20 cellular contexts compared by ENCODE assay signal in genomic region chr19:12922959-12923358, GRCh38. TPM values are rescaled to one million over a fixed set of nuclear protein-coding genes. Genes with fewer than 3 reads are reported as not detected.
A peak's percentile ranks its signal among the peaks of the same experiment; 100 is the strongest.
DNase-seq lines count a peak whose midpoint lies in the region; ATAC-seq, FAIRE-seq and TF ChIP-seq lines count a peak whose summit lies in the region.
"Had no signal": no experiment of that assay in that cellular context is flagged by ENCODE, and none has a peak within 500 bp of the region (broad histone marks: within the 10 kb centered on the region; RNA-seq: fewer than 3 reads in every experiment).

No MANE protein-coding gene starts in this region.

- no peaks in the 10 kb centered on the region for H3K9me3 Mint-ChIP-seq in T-helper 2 cell treated with Interferon-gamma antibody and Interleukin-4, amounts not matched to agents 5 μg/mL and 100 μg/mL, for 36 hours
- H3K9me3 Mint-ChIP-seq: CD8-positive, alpha-beta memory T cell; HFFc6 had no signal

- peaks cover 2% of the 10 kb centered on the region for H3K27me3 Mint-ChIP-seq in T-helper 2 cell treated with Interferon-gamma antibody and Interleukin-4, amounts not matched to agents 5 μg/mL and 100 μg/mL, for 36 hours (ENCODE audit: low read depth)
- H3K27me3 Mint-ChIP-seq: CD8-positive, alpha-beta memory T cell had no signal

- TF ChIP-seq POLR2A in HepG2 (IDR thresholded peaks at IDR 0.05; ENCODE audit: insufficient read depth in 1 of 2, low read depth in 2 of 2, low read length in 2 of 2) (no peak), right lobe of liver (IDR thresholded peaks at IDR 0.05) (no peak)

- no peaks in the 10 kb centered on the region for H4K20me1 ChIP-seq in HepG2 (ENCODE audit: insufficient read depth, low read length)
- no peaks in the 10 kb centered on the region for H4K20me1 ChIP-seq in osteoblast (ENCODE audit: insufficient read depth, low read length)

- peak overlapping the region; percentile 7 for H3K27ac Mint-ChIP-seq in T-helper 2 cell treated with Interferon-gamma antibody and Interleukin-4, amounts not matched to agents 5 μg/mL and 100 μg/mL, for 36 hours
- H3K27ac Mint-ChIP-seq: HFFc6 had no signal

- H3K27me3 ChIP-seq in HepG2 (ENCODE audit: control insufficient read depth in 1 of 2, insufficient read depth in 2 of 2, low read length in 2 of 2) (no peaks in the 10 kb centered on the region; a peak in 1 of 5 replicates), right lobe of liver (no peaks in the 10 kb centered on the region), osteoblast (ENCODE audit: insufficient read depth, low read length) (no peaks in the 10 kb centered on the region)
- H3K27me3 ChIP-seq: BLaER1 had no signal

- no peaks in the 10 kb centered on the region for H3K79me2 ChIP-seq in HepG2 (ENCODE audit: insufficient read depth, low read length)
- H3K79me2 ChIP-seq in osteoblast (ENCODE audit: insufficient read depth, low read length): no peaks in the 10 kb centered on the region

- ATAC-seq in HepG2 (no peak), right lobe of liver (no peak)

- POLR2A ChIA-PET in HepG2 (lab: Yijun Ruan, JAX): no interaction called here

- intact Hi-C loops in HepG2 (cut with micrococcal nuclease; ENCODE audit: unreplicated experiment) (no loop called here), right lobe of liver (cut with DNase I) (no loop called here)

- CTCF ChIA-PET in HepG2 (lab: Yijun Ruan, JAX; ENCODE audit: low intra/inter-chr PET ratio, low total read pairs): no interaction called here

- DNase-seq in T-helper 2 cell treated with Interferon-gamma antibody and Interleukin-4, amounts not matched to agents 5 μg/mL and 100 μg/mL, for 36 hours (ENCODE audit: low spot score): no peak
- DNase-seq in T-helper 2 cell: no peak
- no peak for DNase-seq in HepG2 (ENCODE audit: low spot score)
- no peak for DNase-seq in right lobe of liver
- peak; percentile 3 for DNase-seq in osteoblast (ENCODE audit: insufficient read length, low spot score, missing footprints)
- DNase-seq in T1000 (lab: John Stamatoyannopoulos, UW): no peak
- no peak for DNase-seq in NCI-H1417 treated with DMSO at 0.1 percent for 48 hours (lab: John Stamatoyannopoulos, UW)
- DNase-seq in NCI-H2196 (lab: John Stamatoyannopoulos, UW; ENCODE audit: unreplicated experiment): no peak
- DNase-seq: AML-193; Caco-2; CD8-positive, alpha-beta memory T cell; DND-41; GDM1; HFFc6 had no signal

- TF ChIP-seq EP300 in HepG2 (IDR thresholded peaks at IDR 0.05; ENCODE audit: low read depth in 2 of 2, low read length in 2 of 2) (no peak), HepG2 (CRISPR knock-in tag; IDR thresholded peaks at IDR 0.05; ENCODE audit: borderline replicate concordance) (no peak)

- 98% methylated on average over 4 of the region's 4 CpGs for WGBS in HepG2 (ENCODE audit: low lambda C conversion rate)
- 83% methylated on average over 4 of the region's 4 CpGs for WGBS in right lobe of liver (ENCODE audit: insufficient coverage, low coverage, low lambda C conversion rate, missing lambda C conversion rate)

- H3K36me3 Mint-ChIP-seq in T-helper 2 cell treated with Interferon-gamma antibody and Interleukin-4, amounts not matched to agents 5 μg/mL and 100 μg/mL, for 36 hours (ENCODE audit: low read depth): peaks cover 35% of the 10 kb centered on the region

- peaks cover 11% of the 10 kb centered on the region for H3K4me1 Mint-ChIP-seq in T-helper 2 cell treated with Interferon-gamma antibody and Interleukin-4, amounts not matched to agents 5 μg/mL and 100 μg/mL, for 36 hours (ENCODE audit: low read depth)

- H3K36me3 ChIP-seq in HepG2 (replicated peaks in 1 of 2; ENCODE audit: control insufficient read depth in 1 of 2, insufficient read depth in 2 of 2, low read length in 2 of 2) (peaks cover 26 to 38% of the 10 kb centered on the region in 2 experiments), right lobe of liver (peaks cover 0 to 57% (median 26%) of the 10 kb centered on the region in 4 donors), osteoblast (ENCODE audit: insufficient read depth, low read length) (peaks cover 42% of the 10 kb centered on the region)

- BruUV-seq in HepG2 (replicated peaks; lab: Mats Ljungman, UMichigan): no TSS peak

- no peaks in the 10 kb centered on the region for H3K9me3 ChIP-seq in HepG2 (ENCODE audit: low read length)
- H3K9me3 ChIP-seq in right lobe of liver: no peaks in the 10 kb centered on the region
- H3K9me3 ChIP-seq in osteoblast (ENCODE audit: low read depth, low read length): no peaks in the 10 kb centered on the region
- H3K9me3 ChIP-seq: BLaER1, Caco-2, HAP-1 had no signal

- H3K4me3 Mint-ChIP-seq in T-helper 2 cell treated with Interferon-gamma antibody and Interleukin-4, amounts not matched to agents 5 μg/mL and 100 μg/mL, for 36 hours: no peak overlapping the region
- H3K4me3 Mint-ChIP-seq: CD8-positive, alpha-beta memory T cell; HFFc6 had no signal

- no peak overlapping the region for H3K4me2 ChIP-seq in HepG2 (ENCODE audit: low read depth, low read length)
- H3K4me2 ChIP-seq in osteoblast (ENCODE audit: insufficient read depth, low read length): no peak overlapping the region
- H3K4me2 ChIP-seq: BLaER1 had no signal

- H3K27ac ChIP-seq in HepG2 (ENCODE audit: extremely low read length, insufficient read depth, low read length): no peak overlapping the region
- no peak overlapping the region for H3K27ac ChIP-seq in right lobe of liver
- no peak overlapping the region for H3K27ac ChIP-seq in osteoblast (ENCODE audit: low read depth, low read length)
- H3K27ac ChIP-seq: 22Rv1, BLaER1 had no signal

- no peak overlapping the region for H3K4me3 ChIP-seq in HepG2 (replicated peaks in 1 of 3; ENCODE audit: insufficient read depth in 1 of 3, low read depth in 2 of 3, low read length in 3 of 3)
- no peak overlapping the region for H3K4me3 ChIP-seq in right lobe of liver
- H3K4me3 ChIP-seq in osteoblast (ENCODE audit: insufficient read depth, low read length): no peak overlapping the region
- H3K4me3 ChIP-seq: BLaER1, HAP-1 had no signal

- H3K9ac ChIP-seq in HepG2 (ENCODE audit: insufficient read depth, low read depth, low read length): no peak overlapping the region
- H3K9ac ChIP-seq: BLaER1 had no signal

- H2AFZ ChIP-seq in HepG2 (ENCODE audit: low read length): no peak overlapping the region
- no peak overlapping the region for H2AFZ ChIP-seq in osteoblast (ENCODE audit: low read length)

- in situ Hi-C loops in HepG2 (cut with HindIII; ENCODE audit: extremely low pct_ligation_motif_present, low pct_unique_long_range_greater_than_20kb): no loop called here

- TF ChIP-seq CTCF in HepG2 (CRISPR knock-in tag; IDR thresholded peaks at IDR 0.05): no peak
- no peak for TF ChIP-seq CTCF in right lobe of liver (IDR thresholded peaks at IDR 0.05)
- no peak for TF ChIP-seq CTCF in osteoblast (IDR thresholded peaks at IDR 0.05; ENCODE audit: extremely low read depth, low read depth, low read length)

- no peak for TF ChIP-seq RAD21 in HepG2 (CRISPR knock-in tag; IDR thresholded peaks at IDR 0.05)

- H3K4me1 ChIP-seq in HepG2 (ENCODE audit: insufficient read depth, low read length): no peaks in the 10 kb centered on the region
- peaks cover 0 to 6% (median 2%) of the 10 kb centered on the region in 4 donors for H3K4me1 ChIP-seq in right lobe of liver
- H3K4me1 ChIP-seq in osteoblast (ENCODE audit: insufficient read depth, low read length): peaks cover 3% of the 10 kb centered on the region
- H3K4me1 ChIP-seq: Caco-2 had no signal

- FAIRE-seq in HepG2 (lab: Jason Lieb, UNC): no peak
- FAIRE-seq: GM12892, H1, HTR-8/SVneo had no signal

RNA-seq across cellular contexts. Expression of gene SYCE2, which starts 3.9 kb away (rescaled TPM):
- total RNA-seq in HepG2 (2016; rRNA removed; fragmentation: Illumina TruSeq; extraction: Trizol) (0.09 TPM in 1 of 2 replicates, not detected in the other), right lobe of liver (under 1 TPM in 1 of 6 experiments, not detected in 5; 0.18 TPM), osteoblast (0.29 TPM in 1 of 2 replicates, not detected in the other)
- total RNA-seq in HepG2 (2016; cell fraction: cytosol; rRNA removed; fragmentation: Illumina TruSeq; extraction: Trizol; ENCODE audit: low read depth): not detected in 2 replicates
- total RNA-seq in HepG2 (2016; cell fraction: insoluble cytoplasmic fraction; rRNA removed; fragmentation: Illumina TruSeq; extraction: Trizol): 0.19 TPM in 1 of 2 replicates, not detected in the other
- total RNA-seq in HepG2 (2016; cell fraction: membrane; rRNA removed; fragmentation: Illumina TruSeq; extraction: Trizol): not detected in 2 replicates
- total RNA-seq in HepG2 (2016; cell fraction: nucleus; rRNA removed; fragmentation: Illumina TruSeq; extraction: Trizol): not detected in 2 replicates
- polyA plus RNA-seq in HepG2 (2011; rRNA removed): 0.25 and 0.40 TPM in 2 replicates
- 0.08 TPM in 1 of 2 replicates, not detected in the other for polyA plus RNA-seq in HepG2 (2011; cell fraction: cytosol; rRNA removed)
- polyA plus RNA-seq in HepG2 (2011; cell fraction: nucleus; rRNA removed): 0.68 and 0.84 TPM in 2 replicates
- 1.2 and 1.7 TPM in 2 replicates for polyA plus RNA-seq in HepG2 (2012)
- polyA plus RNA-seq in HepG2 (2016; cell fraction: cytosol; fragmentation: Illumina TruSeq; extraction: Trizol; ENCODE audit: low read depth): 0.23 TPM in 1 of 2 replicates, not detected in the other
- 0.32 TPM in 1 of 2 replicates, not detected in the other for polyA plus RNA-seq in HepG2 (2016; cell fraction: insoluble cytoplasmic fraction; fragmentation: Illumina TruSeq; extraction: Trizol; ENCODE audit: low read depth)
- polyA plus RNA-seq in HepG2 (2016; cell fraction: membrane; fragmentation: Illumina TruSeq; extraction: Trizol; ENCODE audit: low read depth): 0.13 and 0.21 TPM in 2 replicates
- 1.0 and 3.2 TPM in 2 replicates for polyA plus RNA-seq in HepG2 (2016; cell fraction: nucleus; fragmentation: Illumina TruSeq; extraction: Trizol; ENCODE audit: insufficient read depth, low read depth)
- polyA minus RNA-seq in HepG2 (2011; rRNA and poly(A)+ RNA removed; ENCODE audit: low replicate concordance): 0.47 TPM in 1 of 2 replicates, not detected in the other
- polyA minus RNA-seq in HepG2 (2011; cell fraction: cytosol; rRNA and poly(A)+ RNA removed): not detected in 2 replicates
- not detected in 2 replicates for polyA minus RNA-seq in HepG2 (2011; cell fraction: nucleus; rRNA and poly(A)+ RNA removed)
- polyA plus RNA-seq: CD8-positive, alpha-beta memory T cell had no signal

RNA-seq across cellular contexts. Expression of gene FARSA, which starts 10.6 kb away (rescaled TPM):
- total RNA-seq in HepG2 (2016; rRNA removed; fragmentation: Illumina TruSeq; extraction: Trizol): 68.0 and 72.0 TPM in 2 replicates
- total RNA-seq in HepG2 (2016; cell fraction: cytosol; rRNA removed; fragmentation: Illumina TruSeq; extraction: Trizol; ENCODE audit: low read depth): 30.6 and 33.8 TPM in 2 replicates
- 61.4 and 77.8 TPM in 2 replicates for total RNA-seq in HepG2 (2016; cell fraction: insoluble cytoplasmic fraction; rRNA removed; fragmentation: Illumina TruSeq; extraction: Trizol)
- total RNA-seq in HepG2 (2016; cell fraction: membrane; rRNA removed; fragmentation: Illumina TruSeq; extraction: Trizol): 31.3 and 31.6 TPM in 2 replicates
- 38.1 and 43.4 TPM in 2 replicates for total RNA-seq in HepG2 (2016; cell fraction: nucleus; rRNA removed; fragmentation: Illumina TruSeq; extraction: Trizol)
- 25.9 and 37.0 TPM in 2 replicates for polyA plus RNA-seq in HepG2 (2011; rRNA removed)
- 20.2 and 25.7 TPM in 2 replicates for polyA plus RNA-seq in HepG2 (2011; cell fraction: cytosol; rRNA removed)
- polyA plus RNA-seq in HepG2 (2011; cell fraction: nucleus; rRNA removed): 86.4 and 92.2 TPM in 2 replicates
- polyA plus RNA-seq in HepG2 (2012): 47.9 and 53.4 TPM in 2 replicates
- polyA plus RNA-seq in HepG2 (2016; cell fraction: cytosol; fragmentation: Illumina TruSeq; extraction: Trizol; ENCODE audit: low read depth): 20.5 and 21.3 TPM in 2 replicates
- polyA plus RNA-seq in HepG2 (2016; cell fraction: insoluble cytoplasmic fraction; fragmentation: Illumina TruSeq; extraction: Trizol; ENCODE audit: low read depth): 76.2 and 85.7 TPM in 2 replicates
- polyA plus RNA-seq in HepG2 (2016; cell fraction: membrane; fragmentation: Illumina TruSeq; extraction: Trizol; ENCODE audit: low read depth): 21.2 and 25.0 TPM in 2 replicates
- polyA plus RNA-seq in HepG2 (2016; cell fraction: nucleus; fragmentation: Illumina TruSeq; extraction: Trizol; ENCODE audit: insufficient read depth, low read depth): 71.9 and 80.2 TPM in 2 replicates
- 36.3 and 65.5 TPM in 2 replicates for polyA minus RNA-seq in HepG2 (2011; rRNA and poly(A)+ RNA removed; ENCODE audit: low replicate concordance)
- 17.6 and 18.3 TPM in 2 replicates for polyA minus RNA-seq in HepG2 (2011; cell fraction: cytosol; rRNA and poly(A)+ RNA removed)
- polyA minus RNA-seq in HepG2 (2011; cell fraction: nucleus; rRNA and poly(A)+ RNA removed): 14.5 and 16.0 TPM in 2 replicates
- 10 to 100 TPM; 22.9 to 46.2 (median 29.0) TPM for total RNA-seq in right lobe of liver
- total RNA-seq in osteoblast: 41.0 and 47.8 TPM in 2 replicates

RNA-seq across cellular contexts. Expression of gene CALR, which starts 15.4 kb away (rescaled TPM):
- total RNA-seq in HepG2 (2016; rRNA removed; fragmentation: Illumina TruSeq; extraction: Trizol) (420 and 898 TPM in 2 replicates), right lobe of liver (1,000 to 10,000 TPM in 3 of 6 experiments, 100 to 1,000 TPM in 3; 771 to 1,471 (median 1,008) TPM), osteoblast (1,685 and 1,980 TPM in 2 replicates)
- total RNA-seq in HepG2 (2016; cell fraction: cytosol; rRNA removed; fragmentation: Illumina TruSeq; extraction: Trizol; ENCODE audit: low read depth): 227 and 266 TPM in 2 replicates
- 389 and 943 TPM in 2 replicates for total RNA-seq in HepG2 (2016; cell fraction: insoluble cytoplasmic fraction; rRNA removed; fragmentation: Illumina TruSeq; extraction: Trizol)
- total RNA-seq in HepG2 (2016; cell fraction: membrane; rRNA removed; fragmentation: Illumina TruSeq; extraction: Trizol): 340 and 383 TPM in 2 replicates
- 693 and 829 TPM in 2 replicates for total RNA-seq in HepG2 (2016; cell fraction: nucleus; rRNA removed; fragmentation: Illumina TruSeq; extraction: Trizol)
- polyA plus RNA-seq in HepG2 (2011; rRNA removed): 842 and 934 TPM in 2 replicates
- polyA plus RNA-seq in HepG2 (2011; cell fraction: cytosol; rRNA removed): 752 and 842 TPM in 2 replicates
- polyA plus RNA-seq in HepG2 (2011; cell fraction: nucleus; rRNA removed): 381 and 448 TPM in 2 replicates
- polyA plus RNA-seq in HepG2 (2012): 606 and 725 TPM in 2 replicates
- 313 and 359 TPM in 2 replicates for polyA plus RNA-seq in HepG2 (2016; cell fraction: cytosol; fragmentation: Illumina TruSeq; extraction: Trizol; ENCODE audit: low read depth)
- 478 and 547 TPM in 2 replicates for polyA plus RNA-seq in HepG2 (2016; cell fraction: insoluble cytoplasmic fraction; fragmentation: Illumina TruSeq; extraction: Trizol; ENCODE audit: low read depth)
- polyA plus RNA-seq in HepG2 (2016; cell fraction: membrane; fragmentation: Illumina TruSeq; extraction: Trizol; ENCODE audit: low read depth): 345 and 409 TPM in 2 replicates
- 1,564 and 1,658 TPM in 2 replicates for polyA plus RNA-seq in HepG2 (2016; cell fraction: nucleus; fragmentation: Illumina TruSeq; extraction: Trizol; ENCODE audit: insufficient read depth, low read depth)
- 932 and 1,241 TPM in 2 replicates for polyA minus RNA-seq in HepG2 (2011; rRNA and poly(A)+ RNA removed; ENCODE audit: low replicate concordance)
- 408 and 482 TPM in 2 replicates for polyA minus RNA-seq in HepG2 (2011; cell fraction: cytosol; rRNA and poly(A)+ RNA removed)
- 228 and 256 TPM in 2 replicates for polyA minus RNA-seq in HepG2 (2011; cell fraction: nucleus; rRNA and poly(A)+ RNA removed)

RNA-seq across cellular contexts. Expression of gene RAD23A, which starts 22.7 kb away (rescaled TPM):
- total RNA-seq in HepG2 (2016; rRNA removed; fragmentation: Illumina TruSeq; extraction: Trizol) (34.6 and 42.5 TPM in 2 replicates), right lobe of liver (10 to 100 TPM; 37.8 to 69.0 (median 52.9) TPM), osteoblast (80.2 and 84.0 TPM in 2 replicates)
- total RNA-seq in HepG2 (2016; cell fraction: cytosol; rRNA removed; fragmentation: Illumina TruSeq; extraction: Trizol; ENCODE audit: low read depth): 64.7 and 77.4 TPM in 2 replicates
- total RNA-seq in HepG2 (2016; cell fraction: insoluble cytoplasmic fraction; rRNA removed; fragmentation: Illumina TruSeq; extraction: Trizol): 29.6 and 43.3 TPM in 2 replicates
- 95.2 and 117 TPM in 2 replicates for total RNA-seq in HepG2 (2016; cell fraction: membrane; rRNA removed; fragmentation: Illumina TruSeq; extraction: Trizol)
- total RNA-seq in HepG2 (2016; cell fraction: nucleus; rRNA removed; fragmentation: Illumina TruSeq; extraction: Trizol): 27.5 and 30.5 TPM in 2 replicates
- 50.3 and 54.2 TPM in 2 replicates for polyA plus RNA-seq in HepG2 (2011; rRNA removed)
- polyA plus RNA-seq in HepG2 (2011; cell fraction: cytosol; rRNA removed): 51.8 and 73.5 TPM in 2 replicates
- polyA plus RNA-seq in HepG2 (2011; cell fraction: nucleus; rRNA removed): 80.8 and 87.8 TPM in 2 replicates
- polyA plus RNA-seq in HepG2 (2012): 95.7 and 105 TPM in 2 replicates
- 137 and 157 TPM in 2 replicates for polyA plus RNA-seq in HepG2 (2016; cell fraction: cytosol; fragmentation: Illumina TruSeq; extraction: Trizol; ENCODE audit: low read depth)
- polyA plus RNA-seq in HepG2 (2016; cell fraction: insoluble cytoplasmic fraction; fragmentation: Illumina TruSeq; extraction: Trizol; ENCODE audit: low read depth): 55.9 and 73.5 TPM in 2 replicates
- polyA plus RNA-seq in HepG2 (2016; cell fraction: membrane; fragmentation: Illumina TruSeq; extraction: Trizol; ENCODE audit: low read depth): 175 and 195 TPM in 2 replicates
- polyA plus RNA-seq in HepG2 (2016; cell fraction: nucleus; fragmentation: Illumina TruSeq; extraction: Trizol; ENCODE audit: insufficient read depth, low read depth): 90.3 and 97.5 TPM in 2 replicates
- 54.6 and 102 TPM in 2 replicates for polyA minus RNA-seq in HepG2 (2011; rRNA and poly(A)+ RNA removed; ENCODE audit: low replicate concordance)
- polyA minus RNA-seq in HepG2 (2011; cell fraction: cytosol; rRNA and poly(A)+ RNA removed): 52.5 and 54.0 TPM in 2 replicates
- 20.0 and 27.4 TPM in 2 replicates for polyA minus RNA-seq in HepG2 (2011; cell fraction: nucleus; rRNA and poly(A)+ RNA removed)

RNA-seq across cellular contexts. Expression of gene GCDH, which starts 32.0 kb away (rescaled TPM):
- total RNA-seq in HepG2 (2016; rRNA removed; fragmentation: Illumina TruSeq; extraction: Trizol) (35.0 and 38.0 TPM in 2 replicates), right lobe of liver (100 to 1,000 TPM in 1 of 6 experiments, 10 to 100 TPM in 5; 42.2 to 119 (median 59.5) TPM), osteoblast (23.0 and 31.1 TPM in 2 replicates)
- 6.4 and 7.1 TPM in 2 replicates for total RNA-seq in HepG2 (2016; cell fraction: cytosol; rRNA removed; fragmentation: Illumina TruSeq; extraction: Trizol; ENCODE audit: low read depth)
- total RNA-seq in HepG2 (2016; cell fraction: insoluble cytoplasmic fraction; rRNA removed; fragmentation: Illumina TruSeq; extraction: Trizol): 32.3 and 35.4 TPM in 2 replicates
- 8.5 and 8.8 TPM in 2 replicates for total RNA-seq in HepG2 (2016; cell fraction: membrane; rRNA removed; fragmentation: Illumina TruSeq; extraction: Trizol)
- 27.9 and 29.6 TPM in 2 replicates for total RNA-seq in HepG2 (2016; cell fraction: nucleus; rRNA removed; fragmentation: Illumina TruSeq; extraction: Trizol)
- polyA plus RNA-seq in HepG2 (2011; rRNA removed): 15.1 and 16.4 TPM in 2 replicates
- 20.4 and 29.2 TPM in 2 replicates for polyA plus RNA-seq in HepG2 (2011; cell fraction: cytosol; rRNA removed)
- polyA plus RNA-seq in HepG2 (2011; cell fraction: nucleus; rRNA removed): 66.4 and 76.8 TPM in 2 replicates
- 12.5 and 15.0 TPM in 2 replicates for polyA plus RNA-seq in HepG2 (2012)
- 4.3 and 4.6 TPM in 2 replicates for polyA plus RNA-seq in HepG2 (2016; cell fraction: cytosol; fragmentation: Illumina TruSeq; extraction: Trizol; ENCODE audit: low read depth)
- polyA plus RNA-seq in HepG2 (2016; cell fraction: insoluble cytoplasmic fraction; fragmentation: Illumina TruSeq; extraction: Trizol; ENCODE audit: low read depth): 30.7 and 35.1 TPM in 2 replicates
- 6.1 and 7.3 TPM in 2 replicates for polyA plus RNA-seq in HepG2 (2016; cell fraction: membrane; fragmentation: Illumina TruSeq; extraction: Trizol; ENCODE audit: low read depth)
- 59.5 and 61.0 TPM in 2 replicates for polyA plus RNA-seq in HepG2 (2016; cell fraction: nucleus; fragmentation: Illumina TruSeq; extraction: Trizol; ENCODE audit: insufficient read depth, low read depth)
- polyA minus RNA-seq in HepG2 (2011; rRNA and poly(A)+ RNA removed; ENCODE audit: low replicate concordance): 19.4 and 29.1 TPM in 2 replicates
- 9.4 TPM in 2 replicates for polyA minus RNA-seq in HepG2 (2011; cell fraction: cytosol; rRNA and poly(A)+ RNA removed)
- polyA minus RNA-seq in HepG2 (2011; cell fraction: nucleus; rRNA and poly(A)+ RNA removed): 18.4 and 21.8 TPM in 2 replicates
